Comparison of ENCODE assay signal across 1 cellular context in genomic region chr6:16759646-16760535, GRCh38.
TF ChIP-seq lines count a peak whose summit lies in the region.

No MANE protein-coding gene starts in this region.

TF ChIP-seq in HepG2, 621 proteins besides CTCF, POLR2A, EP300 and RAD21 (continued from another document and continues in another):
- peak; percentile 84; the same call in 1 of the 2 replicates for TF ChIP-seq MTA1 (CRISPR knock-in tag; IDR thresholded peaks at IDR 0.05; ENCODE audit: borderline replicate concordance)
- TF ChIP-seq, protein P1, sequence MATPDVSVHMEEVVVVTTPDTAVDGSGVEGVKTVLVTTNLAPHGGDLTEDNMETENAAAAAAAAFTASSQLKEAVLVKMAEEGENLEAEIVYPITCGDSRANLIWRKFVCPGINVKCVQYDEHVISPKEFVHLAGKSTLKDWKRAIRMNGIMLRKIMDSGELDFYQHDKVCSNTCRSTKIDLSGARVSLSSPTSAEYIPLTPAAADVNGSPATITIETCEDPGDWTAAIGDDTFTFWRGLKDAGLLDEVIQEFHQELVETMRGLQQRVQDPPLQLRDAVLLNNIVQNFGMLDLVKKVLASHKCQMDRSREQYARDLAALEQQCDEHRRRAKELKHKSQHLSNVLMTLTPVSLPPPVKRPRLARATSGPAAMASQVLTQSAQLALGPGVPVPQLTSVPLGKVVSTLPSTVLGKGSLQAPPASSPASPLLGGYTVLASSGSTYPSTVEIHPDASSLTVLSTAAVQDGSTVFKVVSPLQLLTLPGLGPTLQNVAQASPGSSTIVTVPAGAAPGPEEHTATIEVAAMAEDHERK (CRISPR knock-in tag; IDR thresholded peaks at IDR 0.05; ENCODE audit: low read depth), result no peak
- 0 out of 2 replicates have a peak, but pooled peaks have one; percentile 49 for TF ChIP-seq TFE3 (CRISPR knock-in tag; IDR thresholded peaks at IDR 0.05)
- TF ChIP-seq ZNF549 (CRISPR knock-in tag; IDR thresholded peaks at IDR 0.05), result no peak
- TF ChIP-seq HNF4A (CRISPR knock-in tag; IDR thresholded peaks at IDR 0.05), result peak; percentile 44; the same call in 1 of the 2 replicates
- peak; percentile 74; the same call in 1 of the 2 replicates for TF ChIP-seq ZNF550 (CRISPR knock-in tag; IDR thresholded peaks at IDR 0.05; ENCODE audit: borderline replicate concordance)
- TF ChIP-seq REPIN1 (CRISPR knock-in tag; IDR thresholded peaks at IDR 0.05; ENCODE audit: borderline replicate concordance, low read depth), result peak; percentile 89
- TF ChIP-seq ZNF652 (CRISPR knock-in tag; IDR thresholded peaks at IDR 0.05; ENCODE audit: borderline replicate concordance, low read depth), result no peak
- TF ChIP-seq BORCS8-MEF2B (CRISPR knock-in tag; IDR thresholded peaks at IDR 0.05), result peak; percentile 82
- TF ChIP-seq, protein P2, sequence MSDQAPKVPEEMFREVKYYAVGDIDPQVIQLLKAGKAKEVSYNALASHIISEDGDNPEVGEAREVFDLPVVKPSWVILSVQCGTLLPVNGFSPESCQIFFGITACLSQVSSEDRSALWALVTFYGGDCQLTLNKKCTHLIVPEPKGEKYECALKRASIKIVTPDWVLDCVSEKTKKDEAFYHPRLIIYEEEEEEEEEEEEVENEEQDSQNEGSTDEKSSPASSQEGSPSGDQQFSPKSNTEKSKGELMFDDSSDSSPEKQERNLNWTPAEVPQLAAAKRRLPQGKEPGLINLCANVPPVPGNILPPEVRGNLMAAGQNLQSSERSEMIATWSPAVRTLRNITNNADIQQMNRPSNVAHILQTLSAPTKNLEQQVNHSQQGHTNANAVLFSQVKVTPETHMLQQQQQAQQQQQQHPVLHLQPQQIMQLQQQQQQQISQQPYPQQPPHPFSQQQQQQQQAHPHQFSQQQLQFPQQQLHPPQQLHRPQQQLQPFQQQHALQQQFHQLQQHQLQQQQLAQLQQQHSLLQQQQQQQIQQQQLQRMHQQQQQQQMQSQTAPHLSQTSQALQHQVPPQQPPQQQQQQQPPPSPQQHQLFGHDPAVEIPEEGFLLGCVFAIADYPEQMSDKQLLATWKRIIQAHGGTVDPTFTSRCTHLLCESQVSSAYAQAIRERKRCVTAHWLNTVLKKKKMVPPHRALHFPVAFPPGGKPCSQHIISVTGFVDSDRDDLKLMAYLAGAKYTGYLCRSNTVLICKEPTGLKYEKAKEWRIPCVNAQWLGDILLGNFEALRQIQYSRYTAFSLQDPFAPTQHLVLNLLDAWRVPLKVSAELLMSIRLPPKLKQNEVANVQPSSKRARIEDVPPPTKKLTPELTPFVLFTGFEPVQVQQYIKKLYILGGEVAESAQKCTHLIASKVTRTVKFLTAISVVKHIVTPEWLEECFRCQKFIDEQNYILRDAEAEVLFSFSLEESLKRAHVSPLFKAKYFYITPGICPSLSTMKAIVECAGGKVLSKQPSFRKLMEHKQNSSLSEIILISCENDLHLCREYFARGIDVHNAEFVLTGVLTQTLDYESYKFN (CRISPR knock-in tag; conservative IDR thresholded peaks at IDR 0.05), result no peak; the same call in 1 of the 2 replicates
- TF ChIP-seq RFXANK (CRISPR knock-in tag; IDR thresholded peaks at IDR 0.05), result no peak
- no peak for TF ChIP-seq NFAT5 (CRISPR knock-in tag; IDR thresholded peaks at IDR 0.05)
- TF ChIP-seq ATRX (CRISPR knock-in tag; IDR thresholded peaks at IDR 0.05; ENCODE audit: borderline replicate concordance), result no peak
- peak; percentile 56; the same call in 1 of the 2 replicates for TF ChIP-seq SOX5 (CRISPR knock-in tag; IDR thresholded peaks at IDR 0.05; ENCODE audit: borderline replicate concordance)
- 0 out of 2 replicates have a peak, but pooled peaks have one; percentile 21 for TF ChIP-seq ZNF839 (CRISPR knock-in tag; IDR thresholded peaks at IDR 0.05; ENCODE audit: borderline replicate concordance)
- no peak; a peak in 1 of 4 replicates for TF ChIP-seq REST (IDR thresholded peaks at IDR 0.05; ENCODE audit: borderline replicate concordance in 1 of 2, low read depth in 1 of 2, low read length in 2 of 2)
- peak; percentile 70 for TF ChIP-seq CEBPB (IDR thresholded peaks at IDR 0.05; ENCODE audit: borderline replicate concordance, low read depth, low read length)
- TF ChIP-seq KLF16 (CRISPR knock-in tag; IDR thresholded peaks at IDR 0.05), result peak in 1 of 2 experiments; percentile 81; a peak in 2 of 4 replicates
- TF ChIP-seq ZNF773 (CRISPR knock-in tag; IDR thresholded peaks at IDR 0.05; ENCODE audit: borderline replicate concordance), result 0 out of 2 replicates have a peak, but pooled peaks have one; percentile 9
- TF ChIP-seq CHD2 (IDR thresholded peaks at IDR 0.05; ENCODE audit: low read depth, low read length), result no peak
- no peak for TF ChIP-seq HNRNPUL1 (IDR thresholded peaks at IDR 0.05; ENCODE audit: low read depth, low read length)
- TF ChIP-seq HOMEZ (CRISPR knock-in tag; IDR thresholded peaks at IDR 0.05; ENCODE audit: low read depth), result 0 out of 2 replicates have a peak, but pooled peaks have one; percentile 43
- TF ChIP-seq ZNF205 (CRISPR knock-in tag; IDR thresholded peaks at IDR 0.05), result peak; percentile 75; the same call in 1 of the 2 replicates
- TF ChIP-seq, protein P3, sequence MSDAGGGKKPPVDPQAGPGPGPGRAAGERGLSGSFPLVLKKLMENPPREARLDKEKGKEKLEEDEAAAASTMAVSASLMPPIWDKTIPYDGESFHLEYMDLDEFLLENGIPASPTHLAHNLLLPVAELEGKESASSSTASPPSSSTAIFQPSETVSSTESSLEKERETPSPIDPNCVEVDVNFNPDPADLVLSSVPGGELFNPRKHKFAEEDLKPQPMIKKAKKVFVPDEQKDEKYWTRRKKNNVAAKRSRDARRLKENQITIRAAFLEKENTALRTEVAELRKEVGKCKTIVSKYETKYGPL (CRISPR knock-in tag; IDR thresholded peaks at IDR 0.05), result peak; percentile 5; the same call in 1 of the 2 replicates
- TF ChIP-seq ZNF207 (IDR thresholded peaks at IDR 0.05; ENCODE audit: borderline replicate concordance), result no peak
- no peak for TF ChIP-seq NFRKB (IDR thresholded peaks at IDR 0.05)
- TF ChIP-seq ZNF20 (CRISPR knock-in tag; IDR thresholded peaks at IDR 0.05), result no peak
- TF ChIP-seq, protein P4, sequence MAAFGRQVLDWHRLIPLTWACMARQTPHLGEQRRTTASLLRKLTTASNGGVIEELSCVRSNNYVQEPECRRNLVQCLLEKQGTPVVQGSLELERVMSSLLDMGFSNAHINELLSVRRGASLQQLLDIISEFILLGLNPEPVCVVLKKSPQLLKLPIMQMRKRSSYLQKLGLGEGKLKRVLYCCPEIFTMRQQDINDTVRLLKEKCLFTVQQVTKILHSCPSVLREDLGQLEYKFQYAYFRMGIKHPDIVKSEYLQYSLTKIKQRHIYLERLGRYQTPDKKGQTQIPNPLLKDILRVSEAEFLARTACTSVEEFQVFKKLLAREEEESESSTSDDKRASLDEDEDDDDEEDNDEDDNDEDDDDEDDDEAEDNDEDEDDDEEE (CRISPR knock-in tag; IDR thresholded peaks at IDR 0.05), result no peak
- peak; percentile 88 for TF ChIP-seq ERF (CRISPR knock-in tag; IDR thresholded peaks at IDR 0.05)
- TF ChIP-seq ZNF772 (CRISPR knock-in tag; IDR thresholded peaks at IDR 0.05), result peak; percentile 26; the same call in 1 of the 2 replicates
- TF ChIP-seq SNAPC2 (CRISPR knock-in tag; IDR thresholded peaks at IDR 0.05), result peak; percentile 66
- TF ChIP-seq MXD4 (CRISPR knock-in tag; IDR thresholded peaks at IDR 0.05), result no peak; the same call in 1 of the 2 replicates
- peak; percentile 93 for TF ChIP-seq ZSCAN25 (CRISPR knock-in tag; IDR thresholded peaks at IDR 0.05)
- TF ChIP-seq HMG20A (CRISPR knock-in tag; IDR thresholded peaks at IDR 0.05; ENCODE audit: borderline replicate concordance), result no peak; the same call in 1 of the 2 replicates
- TF ChIP-seq, protein P5, sequence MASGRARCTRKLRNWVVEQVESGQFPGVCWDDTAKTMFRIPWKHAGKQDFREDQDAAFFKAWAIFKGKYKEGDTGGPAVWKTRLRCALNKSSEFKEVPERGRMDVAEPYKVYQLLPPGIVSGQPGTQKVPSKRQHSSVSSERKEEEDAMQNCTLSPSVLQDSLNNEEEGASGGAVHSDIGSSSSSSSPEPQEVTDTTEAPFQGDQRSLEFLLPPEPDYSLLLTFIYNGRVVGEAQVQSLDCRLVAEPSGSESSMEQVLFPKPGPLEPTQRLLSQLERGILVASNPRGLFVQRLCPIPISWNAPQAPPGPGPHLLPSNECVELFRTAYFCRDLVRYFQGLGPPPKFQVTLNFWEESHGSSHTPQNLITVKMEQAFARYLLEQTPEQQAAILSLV (CRISPR knock-in tag; IDR thresholded peaks at IDR 0.05; ENCODE audit: borderline replicate concordance), result no peak
- peak; percentile 51; the same call in 1 of the 2 replicates for TF ChIP-seq PREB (CRISPR knock-in tag; IDR thresholded peaks at IDR 0.05)
